10 cellular contexts compared by ENCODE assay signal in genomic region chr1:12594490-12594889, GRCh38. TPM values are rescaled to one million over a fixed set of nuclear protein-coding genes. Genes with fewer than 3 reads are reported as not detected.
DNase-seq lines count a peak whose midpoint lies in the region; ATAC-seq, FAIRE-seq and TF ChIP-seq lines count a peak whose summit lies in the region.
"Had no signal": no experiment of that assay in that cellular context is flagged by ENCODE, and none has a peak within 500 bp of the region (broad histone marks: within the 10 kb centered on the region; RNA-seq: fewer than 3 reads in every experiment).

No MANE protein-coding gene starts in this region.

- no peak overlapping the region for H3K56ac ChIP-seq in H1 (replicated peaks; ENCODE audit: insufficient read length, low read depth, low read length)

- DNase-seq in H1 (ENCODE audit: low read depth in 1 of 2, low spot score in 2 of 2) (no peak), neural crest cell (ENCODE audit: low read depth, low spot score) (no peak), amniotic stem cell (lab: John Stamatoyannopoulos, UW) (no peak), NCI-H524 treated with DMSO at 0.1 percent for 48 hours (lab: John Stamatoyannopoulos, UW) (no peak), GM12891 (ENCODE audit: insufficient read length, low spot score) (no peak)

- H3K14ac ChIP-seq in H1 (ENCODE audit: insufficient read length): no peak overlapping the region

- H3K18ac ChIP-seq in H1 (ENCODE audit: extremely low read depth, low read length): no peak overlapping the region

- peaks cover 0 to 40% of the 10 kb centered on the region in 2 experiments; a peak in 2 of 4 replicates for H3K79me2 ChIP-seq in H1 (ENCODE audit: control insufficient read depth in 1 of 2, insufficient read depth in 2 of 2, low read length in 2 of 2)

- H3K27ac Mint-ChIP-seq in neural crest cell (ENCODE audit: unreplicated experiment): no peak overlapping the region

- no peak for ATAC-seq in HG02852 (IDR thresholded peaks at IDR 0.05; ENCODE audit: unreplicated experiment)

- H4K5ac ChIP-seq in H1 (ENCODE audit: insufficient read length, low read depth, low read length): no peak overlapping the region

- H3K79me1 ChIP-seq in H1 (ENCODE audit: low read depth, low read length): peaks cover 4% of the 10 kb centered on the region

- H3K36me3 Mint-ChIP-seq in neural crest cell (ENCODE audit: low read depth): no peaks in the 10 kb centered on the region

- H4K20me1 ChIP-seq in BLaER1 (no peaks in the 10 kb centered on the region), H1 (replicated peaks in 1 of 2; ENCODE audit: control insufficient read depth in 1 of 2, insufficient read depth in 2 of 2, low read length in 2 of 2) (peaks cover 12 to 15% of the 10 kb centered on the region in 2 experiments)

- H4K8ac ChIP-seq in H1 (ENCODE audit: extremely low read depth, insufficient read depth, low read length): 0 out of 2 replicates have a peak overlapping the region, but pooled peaks have one; percentile 72

- TF ChIP-seq CTCF in H1 (IDR thresholded peaks at IDR 0.05; ENCODE audit: control extremely low read depth in 1 of 3, insufficient read depth in 1 of 3, low read depth in 1 of 3, low read length in 3 of 3) (peak in 2 of 3 experiments; percentile 16; a peak in 2 of 4 replicates), neural crest cell (conservative IDR thresholded peaks at IDR 0.05) (no peak)

- no peak; a peak in 1 of 4 replicates for TF ChIP-seq RAD21 in H1 (IDR thresholded peaks at IDR 0.05 in 1 of 2, conservative IDR thresholded peaks at IDR 0.05 in 1 of 2; ENCODE audit: low read depth in 2 of 2, low read length in 2 of 2)

- H3K9ac ChIP-seq in BLaER1 (peak overlapping the region; percentile 71), HUES64 (ENCODE audit: low read depth, low read length) (peak overlapping the region; percentile 66; the same call in 1 of the 2 replicates), H1 (replicated peaks in 1 of 4; ENCODE audit: extremely low read depth in 1 of 4, low read depth in 3 of 4, low read length in 3 of 4) (no peak overlapping the region)

- H2BK12ac ChIP-seq in H1 (ENCODE audit: low read depth, low read length): 0 out of 2 replicates have a peak overlapping the region, but pooled peaks have one; percentile 39

- peaks cover 36% of the 10 kb centered on the region for H3K27me3 Mint-ChIP-seq in neural crest cell (ENCODE audit: low read depth)

- H3K4me3 ChIP-seq in BLaER1 (peak overlapping the region; percentile 64), HUES64 (ENCODE audit: low read length) (peak overlapping the region; percentile 63), H1 (ENCODE audit: extremely low read depth in 1 of 4, insufficient read depth in 2 of 4, low read depth in 3 of 4, low read length in 4 of 4) (peak overlapping the region; percentile 22 to 66 (median 38); a peak in 5 of 8 replicates)

- POLR2A ChIA-PET in H1 (lab: Charles Lee; ENCODE audit: partially characterized antibody): interaction anchor here (0.8 to 2.8 kb wide), 6 partner anchors 17 to 52 kb away, joined by 3 to 24 read pairs (median 4); no protein-coding TSS in a partner anchor

- peak overlapping the region; percentile 8 for H4K91ac ChIP-seq in H1 (replicated peaks; ENCODE audit: insufficient read length, low read length)

- no peak overlapping the region for H2BK120ac ChIP-seq in H1 (replicated peaks; ENCODE audit: low read depth, low read length)

- H3K4me1 Mint-ChIP-seq in neural crest cell: peaks cover 6% of the 10 kb centered on the region

- peak overlapping the region; percentile 90 for H3K4me2 ChIP-seq in BLaER1
- peak overlapping the region; percentile 84 to 87 for H3K4me2 ChIP-seq in H1 (ENCODE audit: insufficient read depth in 1 of 2, low read depth in 2 of 2, low read length in 2 of 2)

- 72% methylated on average over 6 of the region's 6 CpGs for WGBS in HUES64
- 61% methylated on average over 6 of the region's 6 CpGs; no CpG with 5 or more reads in 1 of the 2 experiments for WGBS in H1 (ENCODE audit: extremely low coverage in 1 of 2, insufficient coverage in 1 of 2, insufficient read length in 1 of 2, insufficient replicate concordance in 2 of 2, low coverage in 1 of 2, low lambda C conversion rate in 2 of 2, missing lambda C conversion rate in 1 of 2), 2 experiments

- peak overlapping the region; percentile 75; the same call in 1 of the 2 replicates for H2AK5ac ChIP-seq in H1 (ENCODE audit: low read depth, low read length)

- H3K23ac ChIP-seq in H1 (ENCODE audit: insufficient read length): no peak overlapping the region

- TF ChIP-seq EP300 in H1 (IDR thresholded peaks at IDR 0.05; ENCODE audit: borderline replicate concordance in 1 of 2, low read depth in 2 of 2, low read length in 2 of 2): no peak

- no peak overlapping the region for H2AFZ ChIP-seq in H1 (ENCODE audit: low read length)

- H3K9me3 Mint-ChIP-seq in neural crest cell: no peaks in the 10 kb centered on the region

- H3K27me3 ChIP-seq in BLaER1 (no peaks in the 10 kb centered on the region; the same call in 1 of the 2 replicates), HUES64 (ENCODE audit: insufficient read depth, low read length) (peaks cover 17% of the 10 kb centered on the region), H1 (replicated peaks in 1 of 4; ENCODE audit: control insufficient read depth in 3 of 4, extremely low read depth in 1 of 4, insufficient read depth in 3 of 4, low read length in 3 of 4) (peaks cover 0 to 2% (median 0%) of the 10 kb centered on the region in 4 experiments; a peak in 1 of 7 replicates)

- H3K23me2 ChIP-seq in H1 (ENCODE audit: low read depth, low read length): peaks cover 9% of the 10 kb centered on the region; the same call in 1 of the 2 replicates

- peak overlapping the region; percentile 50 for H3K4me3 Mint-ChIP-seq in neural crest cell

- FAIRE-seq in H1 (lab: Jason Lieb, UNC) (no peak), GM12891 (lab: Jason Lieb, UNC) (no peak)

- no peak overlapping the region for H3K4ac ChIP-seq in H1 (replicated peaks; ENCODE audit: insufficient read length, low read depth, low read length)

- TF ChIP-seq POLR2A in H1 (IDR thresholded peaks at IDR 0.05; ENCODE audit: control extremely low read depth in 1 of 2, low read depth in 2 of 2, low read length in 2 of 2) (no peak), GM12891 (IDR thresholded peaks at IDR 0.05; ENCODE audit: low read depth, low read length) (no peak)

- no peak overlapping the region for H2BK20ac ChIP-seq in H1 (ENCODE audit: low read length)

- H2BK5ac ChIP-seq in H1 (ENCODE audit: low read depth, low read length): 0 out of 2 replicates have a peak overlapping the region, but pooled peaks have one; percentile 9

- CTCF ChIA-PET in H1 (lab: Charles Lee; ENCODE audit: partially characterized antibody): interaction anchor here (1.3 to 2.8 kb wide), 5 partner anchors 11 to 319 kb away, joined by 3 to 27 read pairs (median 4); partner anchors contain the start of gene DHRS3

- peak overlapping the region; percentile 12; the same call in 1 of the 2 replicates for H2BK15ac ChIP-seq in H1 (ENCODE audit: low read length)

- peaks cover 32% of the 10 kb centered on the region for H3K4me1 ChIP-seq in BLaER1
- peaks cover 14% of the 10 kb centered on the region for H3K4me1 ChIP-seq in HUES64 (ENCODE audit: insufficient read depth, low read length)
- H3K4me1 ChIP-seq in H1 (replicated peaks in 1 of 4; ENCODE audit: control insufficient read depth in 3 of 4, insufficient read depth in 4 of 4, low read length in 3 of 4): peaks cover 10 to 25% (median 16%) of the 10 kb centered on the region in 4 experiments

- H3K27ac ChIP-seq in BLaER1 (peak overlapping the region; percentile 69), HUES64 (ENCODE audit: low read depth, low read length) (no peak overlapping the region), H1 (ENCODE audit: low read depth, low read length) (no peak overlapping the region; the same call in 1 of the 2 replicates)

- no peaks in the 10 kb centered on the region for H3K36me3 ChIP-seq in BLaER1
- H3K36me3 ChIP-seq in HUES64 (ENCODE audit: insufficient read depth, low read length): no peaks in the 10 kb centered on the region; the same call in 1 of the 2 replicates
- no peaks in the 10 kb centered on the region; a peak in 2 of 8 replicates for H3K36me3 ChIP-seq in H1 (ENCODE audit: control insufficient read depth in 2 of 4, insufficient read depth in 4 of 4, low read length in 3 of 4)

- H3K9me3 ChIP-seq in BLaER1 (no peaks in the 10 kb centered on the region), HUES64 (ENCODE audit: insufficient read depth, low read depth, low read length) (no peaks in the 10 kb centered on the region), H1 (ENCODE audit: insufficient read depth in 2 of 2, low read depth in 1 of 2, low read length in 1 of 2) (no peaks in the 10 kb centered on the region)

TF ChIP-seq in H1, 55 proteins besides CTCF, POLR2A, EP300 and RAD21:
- TF ChIP-seq TAF1 (IDR thresholded peaks at IDR 0.05; ENCODE audit: low read depth, low read length) (no peak), KDM1A (IDR thresholded peaks at IDR 0.05; ENCODE audit: borderline replicate concordance, low read length) (peak; percentile 80)
TF ChIP-seq in H1: peak in this region for 1.

TF ChIP-seq in GM12891, 5 proteins besides CTCF, POLR2A, EP300 and RAD21 (continues in another document):
- no peak for TF ChIP-seq POLR2AphosphoS5 (IDR thresholded peaks at IDR 0.05; ENCODE audit: low read depth, low read length)
- no peak for TF ChIP-seq PAX5 (IDR thresholded peaks at IDR 0.05; ENCODE audit: insufficient read depth, low read length, severe bottlenecking)

RNA-seq across cellular contexts. Expression of gene DHRS3, which starts 23.5 kb away (rescaled TPM):
- polyA plus RNA-seq in HUES64 (2013, experiment 1 of 2): 10.6 TPM
- polyA plus RNA-seq in HUES64 (2013, experiment 2 of 2): 7.3 TPM
- 32.5 and 37.8 TPM in 2 replicates for total RNA-seq in H1 (2021; fragmentation: NEBNext Ultra II Directional; extraction: Animal tissue kit (Norgen Biotek cat#: 25700))
- 36.4 and 41.9 TPM in 2 replicates for polyA plus RNA-seq in H1 (2011; rRNA removed)
- polyA plus RNA-seq in H1 (2011; cell fraction: cytosol; rRNA removed): 40.2 TPM
- polyA plus RNA-seq in H1 (2011; cell fraction: nucleus; rRNA removed): 40.2 TPM
- polyA plus RNA-seq in H1 (2012, experiment 1 of 2): 25.1 to 32.0 TPM (median 29.2 TPM) in 4 replicates
- polyA plus RNA-seq in H1 (2012, experiment 2 of 2): 36.9 TPM
- 9.6 TPM for polyA plus RNA-seq in H1 (2013, experiment 1 of 2)
- polyA plus RNA-seq in H1 (2013, experiment 2 of 2): 10.6 TPM
- polyA minus RNA-seq in H1 (2011; rRNA and poly(A)+ RNA removed): 56.9 and 114 TPM in 2 replicates
- 51.7 TPM for polyA minus RNA-seq in H1 (2011; cell fraction: cytosol; rRNA and poly(A)+ RNA removed)
- polyA minus RNA-seq in H1 (2011; cell fraction: nucleus; rRNA and poly(A)+ RNA removed): 27.3 TPM
- total RNA-seq in neural crest cell: 0.91 and 1.8 TPM in 2 replicates
- 0.62 TPM for polyA plus RNA-seq in GM12891 (2012; ENCODE audit: low read depth, missing spikeins)

RNA-seq across cellular contexts. Expression of gene AADACL4, which starts 49.4 kb away (rescaled TPM):
- polyA plus RNA-seq in HUES64 (2013, experiment 1 of 2): not detected
- polyA plus RNA-seq in HUES64 (2013, experiment 2 of 2): not detected
- total RNA-seq in H1 (2021; fragmentation: NEBNext Ultra II Directional; extraction: Animal tissue kit (Norgen Biotek cat#: 25700)): 0.40 TPM in 1 of 2 replicates, not detected in the other
- 0.08 and 0.13 TPM in 2 replicates for polyA plus RNA-seq in H1 (2011; rRNA removed)
- polyA plus RNA-seq in H1 (2011; cell fraction: cytosol; rRNA removed): 0.21 TPM
- polyA plus RNA-seq in H1 (2011; cell fraction: nucleus; rRNA removed): 0.33 TPM
- polyA plus RNA-seq in H1 (2012, experiment 1 of 2): not detected in 4 replicates
- not detected for polyA plus RNA-seq in H1 (2012, experiment 2 of 2)
- not detected for polyA plus RNA-seq in H1 (2013, experiment 1 of 2)
- 0.04 TPM for polyA plus RNA-seq in H1 (2013, experiment 2 of 2)
- polyA minus RNA-seq in H1 (2011; rRNA and poly(A)+ RNA removed): 0.17 TPM in 1 of 2 replicates, not detected in the other
- polyA minus RNA-seq in H1 (2011; cell fraction: cytosol; rRNA and poly(A)+ RNA removed): not detected
- not detected for polyA minus RNA-seq in H1 (2011; cell fraction: nucleus; rRNA and poly(A)+ RNA removed)
- total RNA-seq in neural crest cell: not detected in 2 replicates
- not detected for polyA plus RNA-seq in GM12891 (2012; ENCODE audit: low read depth, missing spikeins)
- total RNA-seq: G401, pulmonary artery endothelial cell had no signal

Comparison
In these comparisons a context has a peak if more than half of its experiments do, and no peak if none do; other contexts are left out.
1. H3K9ac ChIP-seq: peak in BLaER1 (single experiment) and HUES64 (single experiment); none in H1 (0 of 4).
2. RNA of gene DHRS3, which starts 23.5 kb away (total RNA-seq): 32.5 to 37.8 TPM in H1; 0.91 to 1.8 TPM in neural crest cell; every median in the first group is over 10 times any median in the second.
3. Peak in every context shown above with its lines, with median percentiles within 50 percentile points of each other: H3K4me3 ChIP-seq.